ENCODE assay signal across 13 cellular contexts in genomic region chr2:118970396-118971135, GRCh38. TPM values are rescaled to one million over a fixed set of nuclear protein-coding genes. Genes with fewer than 3 reads are reported as not detected.
DNase-seq lines count a peak whose midpoint lies in the region; ATAC-seq and TF ChIP-seq lines count a peak whose summit lies in the region.
"Had no signal": no experiment of that assay in that cellular context is flagged by ENCODE, and none has a peak within 500 bp of the region (broad histone marks: within the 10 kb centered on the region; RNA-seq: fewer than 3 reads in every experiment).

No MANE protein-coding gene starts in this region.

- no peak overlapping the region for H3K4me3 Mint-ChIP-seq in type B pancreatic cell
- H3K4me3 Mint-ChIP-seq: CD4-positive, alpha-beta memory T cell had no signal

- no peaks in the 10 kb centered on the region for H3K27me3 ChIP-seq in IMR-90 (ENCODE audit: control insufficient read depth, insufficient read depth, low read length)

- 70% methylated on average over 2 of the region's 10 CpGs; no CpG with 5 or more reads in 1 of the 2 experiments for WGBS in IMR-90 (ENCODE audit: extremely low coverage in 2 of 2, insufficient read length in 1 of 2), 2 experiments

- H3K27me3 Mint-ChIP-seq in type B pancreatic cell = peaks cover 21% of the 10 kb centered on the region

- H4K8ac ChIP-seq in IMR-90 (ENCODE audit: low read depth in 2 of 2, low read length in 2 of 2) = no peak overlapping the region

- no peaks in the 10 kb centered on the region for H3K9me3 Mint-ChIP-seq in type B pancreatic cell

- no peaks in the 10 kb centered on the region for H3K9me3 ChIP-seq in IMR-90 (ENCODE audit: control insufficient read depth, insufficient read depth, low read length)

- peak overlapping the region; percentile 11 for H2AFZ ChIP-seq in IMR-90 (replicated peaks; ENCODE audit: low read length, poor library complexity)

- H3K79me1 ChIP-seq in IMR-90 (ENCODE audit: low read depth in 1 of 2, low read length in 2 of 2) = no peaks in the 10 kb centered on the region

- H3K27ac Mint-ChIP-seq in type B pancreatic cell = peak overlapping the region; percentile 87
- H3K27ac Mint-ChIP-seq: CD4-positive, alpha-beta memory T cell had no signal

- in situ Hi-C loops in IMR-90 (cut with MboI; ENCODE audit: low sequenced_read_pairs) = no loop called here

- no peak overlapping the region for H3K27ac ChIP-seq in IMR-90 (ENCODE audit: insufficient read depth, low read length)

- no peak for TF ChIP-seq RAD21 in IMR-90 (IDR thresholded peaks at IDR 0.05; ENCODE audit: low read length)

- H3K4me1 Mint-ChIP-seq in type B pancreatic cell (ENCODE audit: unreplicated experiment) = no peaks in the 10 kb centered on the region
- H3K4me1 Mint-ChIP-seq: CD4-positive, alpha-beta memory T cell had no signal

- H4K5ac ChIP-seq in IMR-90 (ENCODE audit: low read depth, low read length) = no peak overlapping the region

- no peak overlapping the region for H2BK15ac ChIP-seq in IMR-90 (ENCODE audit: low read depth, low read length)

- intact Hi-C loops in IMR-90 (cut with micrococcal nuclease) = no loop called here

- TF ChIP-seq POLR2A in IMR-90 (IDR thresholded peaks at IDR 0.05; ENCODE audit: low read depth, low read length) = no peak

- H3K4me3 ChIP-seq in IMR-90 (ENCODE audit: insufficient read depth, low read depth, low read length) = no peak overlapping the region

- no peak overlapping the region for H3K18ac ChIP-seq in IMR-90 (ENCODE audit: low read depth, low read length)

- H4K91ac ChIP-seq in IMR-90 (ENCODE audit: insufficient read depth, low read depth, low read length) = no peak overlapping the region

- H2AK5ac ChIP-seq in IMR-90 (ENCODE audit: low read depth, low read length) = no peak overlapping the region

- CTCF ChIA-PET in IMR-90 (lab: Yijun Ruan, JAX) = no interaction called here

- BruUV-seq in IMR-90 (replicated peaks; lab: Mats Ljungman, UMichigan) = no TSS peak

- POLR2A ChIA-PET in IMR-90 (lab: Charles Lee; ENCODE audit: unreplicated experiment) = no interaction called here

- no peak overlapping the region for H3K56ac ChIP-seq in IMR-90 (ENCODE audit: extremely low read depth, insufficient read depth, low read length)

- no peak overlapping the region for H3K23ac ChIP-seq in IMR-90 (ENCODE audit: low read depth, low read length)

- no peak overlapping the region for H3K4ac ChIP-seq in IMR-90 (ENCODE audit: low read depth, low read length)

- H3K4me1 ChIP-seq in IMR-90 (ENCODE audit: control insufficient read depth, insufficient read depth, low read length) = no peaks in the 10 kb centered on the region

- dilution Hi-C loops in IMR-90 (cut with HindIII; ENCODE audit: low sequenced_read_pairs, unreplicated experiment) = no loop called here

- H3K4me2 ChIP-seq in IMR-90 (ENCODE audit: low read depth, low read length) = no peak overlapping the region

- no peaks in the 10 kb centered on the region; the same call in 1 of the 2 replicates for H3K9me1 ChIP-seq in IMR-90 (ENCODE audit: insufficient read depth, low read length)

- ATAC-seq in IMR-90 (ENCODE audit: low read depth) (no peak), left lobe of liver (peak; percentile 59), GM18867 (IDR thresholded peaks at IDR 0.05; ENCODE audit: unreplicated experiment) (no peak), GM18498 (IDR thresholded peaks at IDR 0.05; ENCODE audit: unreplicated experiment) (no peak)

- TF ChIP-seq CTCF in IMR-90 (conservative IDR thresholded peaks at IDR 0.05; ENCODE audit: low read depth, low read length) (no peak), type B pancreatic cell (conservative IDR thresholded peaks at IDR 0.05) (no peak)

- no peak overlapping the region for H3K9ac ChIP-seq in IMR-90 (ENCODE audit: low read depth, low read length)

- H2BK5ac ChIP-seq in IMR-90 (ENCODE audit: low read depth, low read length, poor library complexity, severe bottlenecking) = no peak overlapping the region

- H2BK20ac ChIP-seq in IMR-90 (ENCODE audit: low read depth, low read length) = no peak overlapping the region

- H2BK120ac ChIP-seq in IMR-90 (ENCODE audit: low read depth, low read length) = no peak overlapping the region

- H4K20me1 ChIP-seq in IMR-90 (ENCODE audit: insufficient read depth, low read length) = no peaks in the 10 kb centered on the region

- no peaks in the 10 kb centered on the region for H3K36me3 ChIP-seq in IMR-90 (ENCODE audit: control insufficient read depth, insufficient read depth, low read length)

- H2AK9ac ChIP-seq in IMR-90 (replicated peaks; ENCODE audit: low read depth, low read length, poor library complexity) = no peak overlapping the region

- H3K36me3 Mint-ChIP-seq in type B pancreatic cell = no peaks in the 10 kb centered on the region
- H3K36me3 Mint-ChIP-seq: CD4-positive, alpha-beta memory T cell had no signal

- H3K14ac ChIP-seq in IMR-90 (replicated peaks; ENCODE audit: low read depth, low read length) = no peak overlapping the region

- DNase-seq in IMR-90 = no peak
- DNase-seq in SIG-M5 treated with dmso at 0.1 percent for 504 hours (lab: John Stamatoyannopoulos, UW; ENCODE audit: unreplicated experiment) = peak; percentile 94
- DNase-seq in left lobe of liver (ENCODE audit: low spot score) = no peak
- DNase-seq in type B pancreatic cell (ENCODE audit: extremely low spot score, unreplicated experiment) = peak; percentile 57
- DNase-seq in activated CD4-positive, CD25-positive, alpha-beta regulatory T cell (lab: John Stamatoyannopoulos, UW) = no peak
- DNase-seq: activated gamma-delta T cell treated with Interleukin-2 at 50 U/mL for 16 hours; CD4-positive, alpha-beta memory T cell; NCI-H1092 treated with DMSO at 0.1 percent for 48 hours; SW 1271 had no signal

TF ChIP-seq in IMR-90, 13 proteins besides CTCF, POLR2A, EP300 and RAD21:
- TF ChIP-seq CHD1 (IDR thresholded peaks at IDR 0.05; ENCODE audit: low read depth, low read length) = no peak
- no peak for TF ChIP-seq MAFK (IDR thresholded peaks at IDR 0.05; ENCODE audit: low read depth, low read length)

RNA-seq across cellular contexts. Expression of gene MARCO, which starts 28.6 kb away (rescaled TPM):
- total RNA-seq in IMR-90 (2012; rRNA removed) = not detected in 2 replicates
- not detected in 2 replicates for polyA plus RNA-seq in IMR-90 (2012; rRNA removed)
- polyA plus RNA-seq in IMR-90 (2012; cell fraction: cytosol; rRNA removed) = not detected in 2 replicates
- polyA plus RNA-seq in IMR-90 (2012; cell fraction: nucleus; rRNA removed; ENCODE audit: low replicate concordance) = not detected in 2 replicates
- 38.8 TPM for total RNA-seq in left lobe of liver
- total RNA-seq in type B pancreatic cell (ENCODE audit: low replicate concordance) = 1.1 and 1.6 TPM in 2 replicates
- total RNA-seq: H1, osteoblast had no signal
- polyA plus RNA-seq: CD4-positive, alpha-beta memory T cell; H1 had no signal

Comparison
In these comparisons a context has a peak if more than half of its experiments do, and no peak if none do; other contexts are left out.
1. DNase-seq: peak in SIG-M5 treated with dmso at 0.1 percent for 504 hours (single experiment) and type B pancreatic cell (single experiment); none in IMR-90 (single experiment), left lobe of liver (single experiment) and activated CD4-positive, CD25-positive, alpha-beta regulatory T cell (0 of 4).
2. RNA of gene MARCO, which starts 28.6 kb away (total RNA-seq): 38.8 TPM in left lobe of liver (single experiment); 1.1 to 1.6 TPM in type B pancreatic cell and not detected in IMR-90; every median in the first group is over 10 times any median in the second.